In the genomic region with DNA sequence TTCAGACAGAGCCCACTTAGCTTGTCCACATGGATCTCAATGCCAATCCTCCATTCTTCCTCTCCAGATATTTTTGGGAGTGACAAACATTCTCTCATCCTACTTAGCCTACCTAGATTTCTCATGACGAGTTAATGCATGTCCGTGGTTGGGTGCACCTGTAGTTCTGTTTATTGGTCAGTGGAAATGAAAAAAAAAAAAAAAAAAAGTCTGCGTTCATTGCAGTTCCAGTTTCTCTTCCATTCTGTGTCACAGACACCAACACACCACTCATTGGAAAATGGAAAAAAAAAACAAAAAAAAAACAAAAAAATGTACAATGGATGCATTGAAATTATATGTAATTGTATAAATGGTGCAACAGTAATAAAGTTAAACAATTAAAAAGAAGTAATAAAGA, we compare ENCODE assay signal across 19 cellular contexts. TPM values are rescaled to one million over a fixed set of nuclear protein-coding genes. Genes with fewer than 3 reads are reported as not detected.
DNase-seq lines count a peak whose midpoint lies in the region; ATAC-seq and TF ChIP-seq lines count a peak whose summit lies in the region.
"Had no signal": no experiment of that assay in that cellular context is flagged by ENCODE, and none has a peak within 500 bp of the region (broad histone marks: within the 10 kb centered on the region; RNA-seq: fewer than 3 reads in every experiment).

No MANE protein-coding gene starts in this region.

- CTCF ChIA-PET in HEK293T (lab: Yijun Ruan, JAX) = no interaction called here

- ATAC-seq in GM19328 (IDR thresholded peaks at IDR 0.05; ENCODE audit: unreplicated experiment) (peak; percentile 54), HG02678 (IDR thresholded peaks at IDR 0.05; ENCODE audit: unreplicated experiment) (peak; percentile 68), HG03442 (IDR thresholded peaks at IDR 0.05; ENCODE audit: unreplicated experiment) (peak; percentile 63), Right ventricle myocardium superior (ENCODE audit: poor library complexity) (no peak)
- ATAC-seq: right lobe of liver had no signal

- DNase-seq in GM12864 (ENCODE audit: low read depth) (peak; percentile 27), Right ventricle myocardium superior (no peak), HEK293T (ENCODE audit: extremely low spot score) (no peak), superior temporal gyrus (ENCODE audit: extremely low spot score) (no peak)
- no peak for DNase-seq in T-helper 2 cell treated with Interferon-gamma antibody and Interleukin-4, amounts not matched to agents 5 μg/mL and 100 μg/mL, for 36 hours (ENCODE audit: low spot score)
- DNase-seq: activated CD4-positive, alpha-beta T cell treated with anti-CD3 and anti-CD28 coated beads, Interleukin-2, amount 10 ng/mL, durations not matched to agents 24 days and 14 days; activated gamma-delta T cell treated with Interleukin-2 at 50 U/mL for 16 hours; central memory CD4-positive, alpha-beta T cell; DMS 273 treated with DMSO at 0.1 percent for 48 hours; erythroblast; GM23248; Kasumi-1; NCI-H446 treated with DMSO at 0.1 percent for 48 hours; right lobe of liver; SHP77 had no signal

- H3K4me3 Mint-ChIP-seq in T-helper 2 cell treated with Interferon-gamma antibody and Interleukin-4, amounts not matched to agents 5 μg/mL and 100 μg/mL, for 36 hours = no peak overlapping the region
- H3K4me3 Mint-ChIP-seq: activated CD4-positive, alpha-beta T cell treated with anti-CD3 and anti-CD28 coated beads, Interleukin-2, amount 10 ng/mL, durations not matched to agents 24 days and 14 days had no signal

- no peak for TF ChIP-seq CTCF in GM12864 (IDR thresholded peaks at IDR 0.05; ENCODE audit: low read depth, low read length, missing control alignments)

- H3K27me3 Mint-ChIP-seq in T-helper 2 cell treated with Interferon-gamma antibody and Interleukin-4, amounts not matched to agents 5 μg/mL and 100 μg/mL, for 36 hours (ENCODE audit: low read depth) = no peaks in the 10 kb centered on the region
- H3K27me3 Mint-ChIP-seq: activated CD4-positive, alpha-beta T cell treated with anti-CD3 and anti-CD28 coated beads, Interleukin-2, amount 10 ng/mL, durations not matched to agents 24 days and 14 days had no signal

- intact Hi-C loops in Right ventricle myocardium superior (cut with DNase I) = no loop called here

- H3K36me3 Mint-ChIP-seq in T-helper 2 cell treated with Interferon-gamma antibody and Interleukin-4, amounts not matched to agents 5 μg/mL and 100 μg/mL, for 36 hours (ENCODE audit: low read depth) = no peaks in the 10 kb centered on the region

- H3K4me1 Mint-ChIP-seq in T-helper 2 cell treated with Interferon-gamma antibody and Interleukin-4, amounts not matched to agents 5 μg/mL and 100 μg/mL, for 36 hours (ENCODE audit: low read depth) = no peaks in the 10 kb centered on the region
- H3K4me1 Mint-ChIP-seq: activated CD4-positive, alpha-beta T cell treated with anti-CD3 and anti-CD28 coated beads, Interleukin-2, amount 10 ng/mL, durations not matched to agents 24 days and 14 days had no signal

- POLR2A ChIA-PET in HEK293T (lab: Yijun Ruan, JAX) = no interaction called here

- H3K27ac Mint-ChIP-seq in T-helper 2 cell treated with Interferon-gamma antibody and Interleukin-4, amounts not matched to agents 5 μg/mL and 100 μg/mL, for 36 hours = no peak overlapping the region
- H3K27ac Mint-ChIP-seq: activated CD4-positive, alpha-beta T cell treated with anti-CD3 and anti-CD28 coated beads, Interleukin-2, amount 10 ng/mL, durations not matched to agents 24 days and 14 days had no signal

- no peaks in the 10 kb centered on the region for H3K9me3 Mint-ChIP-seq in T-helper 2 cell treated with Interferon-gamma antibody and Interleukin-4, amounts not matched to agents 5 μg/mL and 100 μg/mL, for 36 hours
- H3K9me3 Mint-ChIP-seq: activated CD4-positive, alpha-beta T cell treated with anti-CD3 and anti-CD28 coated beads, Interleukin-2, amount 10 ng/mL, durations not matched to agents 24 days and 14 days had no signal

- no peak overlapping the region for H3K4me3 ChIP-seq in GM12864 (ENCODE audit: low read depth, low read length)
- H3K4me3 ChIP-seq: GM23248, right lobe of liver, vagina had no signal

TF ChIP-seq in HEK293T, 16 proteins besides CTCF, POLR2A, EP300 and RAD21:
- TF ChIP-seq SP1 (IDR thresholded peaks at IDR 0.05) (no peak), TARDBP (IDR thresholded peaks at IDR 0.05) (no peak), CTBP1 (IDR thresholded peaks at IDR 0.05; ENCODE audit: borderline replicate concordance) (no peak)

RNA-seq across cellular contexts. Expression of gene BASP1, which starts 59.0 kb away (rescaled TPM):
- 3.4 TPM for total RNA-seq in Right ventricle myocardium superior
